10 cellular contexts compared by ENCODE assay signal in the genomic region with DNA sequence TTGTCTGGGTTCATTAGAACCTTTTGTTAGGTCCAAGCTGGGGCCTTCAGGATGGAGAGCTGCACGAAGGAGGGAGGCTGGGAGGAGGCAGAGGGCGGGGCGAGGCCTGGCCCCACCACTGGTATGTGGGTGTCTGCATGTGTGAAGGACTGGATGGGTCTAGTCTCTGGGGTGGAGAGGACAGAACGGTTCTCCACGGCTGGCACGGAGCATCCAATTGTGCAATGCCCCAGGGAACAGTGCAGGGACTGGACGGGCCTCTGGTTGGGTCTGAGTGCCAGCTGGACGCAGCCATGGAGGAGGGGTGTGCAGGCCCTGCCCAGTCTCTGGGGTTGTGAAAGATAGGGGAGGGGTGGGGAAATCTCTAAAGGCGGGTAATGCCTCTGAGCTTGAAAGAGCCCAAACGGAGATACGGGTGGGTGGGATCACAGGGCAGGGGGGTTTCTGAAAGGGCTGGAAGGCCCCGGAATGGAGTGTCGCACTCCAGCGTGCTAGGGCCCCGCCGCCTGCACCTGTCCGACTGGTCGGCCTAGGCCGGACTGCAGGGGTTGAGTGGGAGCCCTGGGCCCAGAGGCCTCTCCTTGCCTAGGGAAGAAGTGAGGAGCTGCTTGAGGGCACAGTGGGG. TPM values are rescaled to one million over a fixed set of nuclear protein-coding genes. Genes with fewer than 3 reads are reported as not detected.
DNase-seq lines count a peak whose midpoint lies in the region; ATAC-seq, FAIRE-seq and TF ChIP-seq lines count a peak whose summit lies in the region.
"Had no signal": no experiment of that assay in that cellular context is flagged by ENCODE, and none has a peak within 500 bp of the region (broad histone marks: within the 10 kb centered on the region; RNA-seq: fewer than 3 reads in every experiment).

No MANE protein-coding gene starts in this region.

- H3K36me3 ChIP-seq in iPS-15b (ENCODE audit: control insufficient read depth, insufficient read depth, low read length), result peaks cover 3% of the 10 kb centered on the region
- H3K36me3 ChIP-seq in gastrocnemius medialis, result no peaks in the 10 kb centered on the region

- H3K4me1 ChIP-seq in iPS-15b (ENCODE audit: control insufficient read depth, insufficient read depth, low read length), result no peaks in the 10 kb centered on the region
- H3K4me1 ChIP-seq in gastrocnemius medialis, result peaks cover 16 to 21% of the 10 kb centered on the region in 2 donors

- intact Hi-C loops in gastrocnemius medialis (cut with DNase I; ENCODE audit: low total_unique reads), result loop anchor here (5.0 kb wide), 1 partner anchor 88 kb away; the partner anchor contains the start of genes GLYR1 and UBN1

- H3K9me3 ChIP-seq in iPS-15b (ENCODE audit: control insufficient read depth, insufficient read depth, low read length), result no peaks in the 10 kb centered on the region
- H3K9me3 ChIP-seq in gastrocnemius medialis, result no peaks in the 10 kb centered on the region

- DNase-seq in ELF-1 (ENCODE audit: low read depth, low spot score) (peak; percentile 10), amniotic epithelial cell (ENCODE audit: low read depth) (peak; percentile 82), gastrocnemius medialis (peak; percentile 95 to 97), H54 (ENCODE audit: insufficient read length, low spot score) (no peak), medulla oblongata (ENCODE audit: extremely low spot score) (no peak)
- no peak for DNase-seq in activated CD4-positive, CD25-positive, alpha-beta regulatory T cell (lab: John Stamatoyannopoulos, UW)
- DNase-seq: activated CD8-positive, alpha-beta memory T cell treated with anti-CD3 and anti-CD28 coated beads for 24 hours; stimulated activated CD4-positive, alpha-beta T cell treated with anti-CD3 and anti-CD28 coated beads, Interleukin-2, amount 100 ng/mL, for 24 hours had no signal

- TF ChIP-seq CTCF in gastrocnemius medialis (IDR thresholded peaks at IDR 0.05 in 4 of 5, conservative IDR thresholded peaks at IDR 0.05 in 1 of 5), result no peak

- in situ Hi-C loops in gastrocnemius medialis (cut with MboI; ENCODE audit: low sequenced_read_pairs in 4 of 4), result no loop called here

- H3K4me3 ChIP-seq in iPS-15b (ENCODE audit: low read depth, low read length) (peak overlapping the region; percentile 93), gastrocnemius medialis (peak overlapping the region; percentile 54 to 71 (median 61))

- TF ChIP-seq POLR2A in gastrocnemius medialis (IDR thresholded peaks at IDR 0.05), result no peak
- no peak for TF ChIP-seq POLR2A in H54 (IDR thresholded peaks at IDR 0.05; ENCODE audit: low read depth, low read length)

- peak overlapping the region; percentile 24 to 75 (median 71) for H3K27ac ChIP-seq in gastrocnemius medialis

- no peak for FAIRE-seq in H54 (lab: Jason Lieb, UNC)

- no peaks in the 10 kb centered on the region for H3K27me3 ChIP-seq in iPS-15b (ENCODE audit: control insufficient read depth, insufficient read depth, low read length)
- peaks cover 0 to 10% (median 7%) of the 10 kb centered on the region in 3 donors for H3K27me3 ChIP-seq in gastrocnemius medialis

- peak; percentile 89 to 94 for ATAC-seq in gastrocnemius medialis
- ATAC-seq in GM18868 (IDR thresholded peaks at IDR 0.05; ENCODE audit: unreplicated experiment), result no peak

- H3K9ac ChIP-seq in iPS-15b (ENCODE audit: low read depth, low read length), result no peak overlapping the region

RNA-seq across cellular contexts. Expression of gene PPL, which starts 1.6 kb away (rescaled TPM):
- 10 to 100 TPM; 12.8 to 23.1 (median 18.3) TPM for total RNA-seq in gastrocnemius medialis

RNA-seq across cellular contexts. Expression of gene SEC14L5, which starts 22.8 kb away (rescaled TPM):
- total RNA-seq in gastrocnemius medialis, result 1 to 10 TPM in 3 of 4 donors, under 1 TPM in 1; 0.85 to 5.8 (median 1.5) TPM

Comparison
In these comparisons a context has a peak if more than half of its experiments do, and no peak if none do; other contexts are left out.
1. DNase-seq: peak in ELF-1 (single experiment), amniotic epithelial cell (single experiment) and gastrocnemius medialis (2 of 2); none in H54 (single experiment), medulla oblongata (single experiment) and activated CD4-positive, CD25-positive, alpha-beta regulatory T cell (0 of 4).